ENCODE assay signal across 1 cellular context in the genomic region with DNA sequence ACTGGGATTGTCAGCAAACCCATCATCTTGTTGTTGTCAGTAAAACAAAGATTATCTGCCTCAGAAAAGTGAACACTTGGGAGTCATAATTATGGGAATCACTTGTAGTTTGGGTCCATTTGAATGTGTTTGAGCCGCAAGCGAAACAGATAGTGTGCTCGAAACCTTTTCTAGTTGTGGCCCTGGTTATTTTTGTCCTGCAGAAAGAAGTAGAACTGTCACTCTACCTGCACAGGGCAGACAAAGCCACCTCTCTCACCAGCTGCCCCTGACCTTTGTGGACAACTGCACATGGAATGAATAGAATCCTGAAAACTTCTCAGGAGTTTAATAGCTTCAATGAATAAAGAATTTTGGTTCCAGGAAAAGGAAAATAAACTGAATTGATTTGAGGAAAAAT.
TF ChIP-seq lines count a peak whose summit lies in the region.

No MANE protein-coding gene starts in this region.

TF ChIP-seq in HepG2, 621 proteins besides CTCF, POLR2A, EP300 and RAD21:
- TF ChIP-seq, protein P1, sequence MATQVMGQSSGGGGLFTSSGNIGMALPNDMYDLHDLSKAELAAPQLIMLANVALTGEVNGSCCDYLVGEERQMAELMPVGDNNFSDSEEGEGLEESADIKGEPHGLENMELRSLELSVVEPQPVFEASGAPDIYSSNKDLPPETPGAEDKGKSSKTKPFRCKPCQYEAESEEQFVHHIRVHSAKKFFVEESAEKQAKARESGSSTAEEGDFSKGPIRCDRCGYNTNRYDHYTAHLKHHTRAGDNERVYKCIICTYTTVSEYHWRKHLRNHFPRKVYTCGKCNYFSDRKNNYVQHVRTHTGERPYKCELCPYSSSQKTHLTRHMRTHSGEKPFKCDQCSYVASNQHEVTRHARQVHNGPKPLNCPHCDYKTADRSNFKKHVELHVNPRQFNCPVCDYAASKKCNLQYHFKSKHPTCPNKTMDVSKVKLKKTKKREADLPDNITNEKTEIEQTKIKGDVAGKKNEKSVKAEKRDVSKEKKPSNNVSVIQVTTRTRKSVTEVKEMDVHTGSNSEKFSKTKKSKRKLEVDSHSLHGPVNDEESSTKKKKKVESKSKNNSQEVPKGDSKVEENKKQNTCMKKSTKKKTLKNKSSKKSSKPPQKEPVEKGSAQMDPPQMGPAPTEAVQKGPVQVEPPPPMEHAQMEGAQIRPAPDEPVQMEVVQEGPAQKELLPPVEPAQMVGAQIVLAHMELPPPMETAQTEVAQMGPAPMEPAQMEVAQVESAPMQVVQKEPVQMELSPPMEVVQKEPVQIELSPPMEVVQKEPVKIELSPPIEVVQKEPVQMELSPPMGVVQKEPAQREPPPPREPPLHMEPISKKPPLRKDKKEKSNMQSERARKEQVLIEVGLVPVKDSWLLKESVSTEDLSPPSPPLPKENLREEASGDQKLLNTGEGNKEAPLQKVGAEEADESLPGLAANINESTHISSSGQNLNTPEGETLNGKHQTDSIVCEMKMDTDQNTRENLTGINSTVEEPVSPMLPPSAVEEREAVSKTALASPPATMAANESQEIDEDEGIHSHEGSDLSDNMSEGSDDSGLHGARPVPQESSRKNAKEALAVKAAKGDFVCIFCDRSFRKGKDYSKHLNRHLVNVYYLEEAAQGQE (IDR thresholded peaks at IDR 0.05; ENCODE audit: borderline replicate concordance in 1 of 2, low read depth in 1 of 2, low read length in 2 of 2) = no peak
- TF ChIP-seq, protein P2, sequence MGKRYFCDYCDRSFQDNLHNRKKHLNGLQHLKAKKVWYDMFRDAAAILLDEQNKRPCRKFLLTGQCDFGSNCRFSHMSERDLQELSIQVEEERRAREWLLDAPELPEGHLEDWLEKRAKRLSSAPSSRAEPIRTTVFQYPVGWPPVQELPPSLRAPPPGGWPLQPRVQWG (CRISPR knock-in tag; IDR thresholded peaks at IDR 0.05; ENCODE audit: borderline replicate concordance, low read depth) = no peak
- TF ChIP-seq KDM5A (IDR thresholded peaks at IDR 0.05; ENCODE audit: borderline replicate concordance, low read length) (no peak), NFE2L2 (IDR thresholded peaks at IDR 0.05; ENCODE audit: low read length) (0 out of 2 replicates have a peak, but pooled peaks have one; percentile 2)
